ENCODE assay signal across 16 cellular contexts in genomic region chr2:96525211-96525507, GRCh38. TPM values are rescaled to one million over a fixed set of nuclear protein-coding genes. Genes with fewer than 3 reads are reported as not detected.
"Had no signal": no experiment of that assay in that cellular context is flagged by ENCODE, and none has a peak within 500 bp of the region (broad histone marks: within the 10 kb centered on the region; RNA-seq: fewer than 3 reads in every experiment).

No MANE protein-coding gene starts in this region.

- H3K4me1 ChIP-seq: colonic mucosa had no signal

- H3K4me3 Mint-ChIP-seq: activated T-cell treated with anti-CD3 and anti-CD28 coated beads, Interleukin-2, amount 50 U/mL, for 4 hours had no signal

- H3K9me3 ChIP-seq: colonic mucosa, thyroid gland, vagina had no signal

- DNase-seq: activated CD4-positive, alpha-beta T cell treated with anti-CD3 and anti-CD28 coated beads, Interleukin-2, amount 50 U/mL, for 48 hours; activated CD4-positive, CD25-positive, alpha-beta regulatory T cell; activated naive CD4-positive, alpha-beta T cell; activated T-cell treated with anti-CD3 and anti-CD28 coated beads, Interleukin-2, amount 50 U/mL, for 4 hours; colonic mucosa; foreskin keratinocyte; heart left ventricle; retina; stimulated activated CD4-positive, alpha-beta T cell treated with anti-CD3 and anti-CD28 coated beads, Interleukin-4, amount 100 ng/mL, for 4 hours; thyroid gland had no signal

- H3K4me3 ChIP-seq: cardiac muscle cell, colonic mucosa, heart left ventricle, skin epidermis, thyroid gland, vagina had no signal

- H3K27me3 Mint-ChIP-seq: naive thymus-derived CD4-positive, alpha-beta T cell had no signal

- H3K9ac ChIP-seq: parathyroid adenoma had no signal

- H3K36me3 ChIP-seq: cardiac muscle cell, colonic mucosa, heart left ventricle, thyroid gland, vagina had no signal

- H3K9me3 Mint-ChIP-seq: activated T-cell treated with anti-CD3 and anti-CD28 coated beads, Interleukin-2, amount 50 U/mL, for 4 hours; naive thymus-derived CD4-positive, alpha-beta T cell had no signal

- H3K27ac ChIP-seq: cardiac muscle cell, colonic mucosa, foreskin keratinocyte, heart left ventricle, skin epidermis, thyroid gland had no signal

- ATAC-seq: foreskin keratinocyte; heart left ventricle; naive thymus-derived CD4-positive, alpha-beta T cell had no signal

- H3K79me2 ChIP-seq: parathyroid adenoma had no signal

- H3K27me3 ChIP-seq: colonic mucosa, heart left ventricle, thyroid gland, vagina had no signal

RNA-seq across cellular contexts. Expression of gene NEURL3, which starts 20.0 kb away (rescaled TPM):
- total RNA-seq: cardiac muscle cell, endothelial cell of umbilical vein, foreskin keratinocyte had no signal
- polyA plus RNA-seq: cardiac muscle cell; endothelial cell of umbilical vein; foreskin keratinocyte; naive thymus-derived CD4-positive, alpha-beta T cell had no signal
